Comparison of ENCODE assay signal across 23 cellular contexts in the genomic region with DNA sequence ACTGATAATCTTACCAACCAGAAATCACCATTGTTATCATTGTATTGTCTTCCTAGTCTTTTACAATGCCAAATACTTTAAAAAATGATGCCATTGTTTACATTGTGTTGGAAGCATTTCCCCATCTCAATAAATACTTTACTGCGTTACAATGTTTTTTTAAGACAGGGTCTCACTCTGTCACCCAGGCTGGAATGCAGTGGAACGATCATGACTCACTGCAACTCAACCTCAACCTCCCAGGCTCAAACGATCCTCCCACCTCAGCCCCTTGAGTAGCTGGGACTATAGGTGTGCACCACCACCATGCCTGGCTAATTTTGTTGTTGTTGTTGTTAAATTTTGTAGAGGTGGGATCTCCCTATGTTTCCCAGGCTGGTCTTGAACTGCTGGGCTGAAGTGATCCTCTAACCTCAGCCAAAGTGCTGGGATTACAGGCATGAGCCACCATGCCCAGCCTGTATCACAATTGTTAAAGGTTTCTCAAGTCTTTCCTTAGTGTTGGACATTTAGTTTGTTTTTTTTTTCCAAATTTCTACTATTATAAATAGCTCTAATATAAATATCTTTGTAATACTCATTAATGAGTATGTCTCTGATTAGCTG. TPM values are rescaled to one million over a fixed set of nuclear protein-coding genes. Genes with fewer than 3 reads are reported as not detected.
"Had no signal": no experiment of that assay in that cellular context is flagged by ENCODE, and none has a peak within 500 bp of the region (broad histone marks: within the 10 kb centered on the region; RNA-seq: fewer than 3 reads in every experiment).

No MANE protein-coding gene starts in this region.

- H3K27ac Mint-ChIP-seq: activated naive CD4-positive, alpha-beta T cell treated with anti-CD3 and anti-CD28 coated beads, Interleukin-2, amount 50 U/mL, for 24 hours; brain; effector memory CD8-positive, alpha-beta T cell; naive thymus-derived CD8-positive, alpha-beta T cell; neural progenitor cell; stimulated activated naive CD8-positive, alpha-beta T cell treated with anti-CD3 and anti-CD28 coated beads, Interleukin-15, Interleukin-2, amounts not matched to agents 100 ng/mL and 50 ng/mL, for 24 hours had no signal

- H3K4me3 Mint-ChIP-seq: activated naive CD4-positive, alpha-beta T cell treated with anti-CD3 and anti-CD28 coated beads, Interleukin-2, amount 50 U/mL, for 24 hours; brain; effector memory CD8-positive, alpha-beta T cell; naive thymus-derived CD8-positive, alpha-beta T cell; neural progenitor cell; stimulated activated naive CD8-positive, alpha-beta T cell treated with anti-CD3 and anti-CD28 coated beads, Interleukin-15, Interleukin-2, amounts not matched to agents 100 ng/mL and 50 ng/mL, for 24 hours had no signal

- H3K4me3 ChIP-seq: esophagus muscularis mucosa, gastrocnemius medialis, heart right ventricle, lower lobe of right lung, neural progenitor cell, thyroid gland, upper lobe of right lung had no signal

- H3K27ac ChIP-seq: esophagus muscularis mucosa, gastrocnemius medialis, heart right ventricle, lower lobe of right lung, neural progenitor cell, thyroid gland, upper lobe of right lung, WERI-Rb-1 had no signal

- DNase-seq: activated CD4-positive, alpha-beta T cell treated with anti-CD3 and anti-CD28 coated beads for 1 hour; activated gamma-delta T cell treated with Interleukin-2 at 50 U/mL for 16 hours; activated T-cell treated with anti-CD3 and anti-CD28 coated beads, Interleukin-2, amount 50 U/mL, for 1 hour; anterior cingulate cortex; central memory CD4-positive, alpha-beta T cell; effector memory CD8-positive, alpha-beta T cell; gastrocnemius medialis; heart right ventricle; lower lobe of right lung; naive thymus-derived CD8-positive, alpha-beta T cell; stimulated activated CD4-positive, alpha-beta T cell treated with anti-CD3 and anti-CD28 coated beads, Interleukin-12 subunit alpha, Interleukin-12 subunit beta, amount 100 ng/mL, for 4 hours; substantia nigra; thyroid gland; upper lobe of right lung; WERI-Rb-1 had no signal

- H3K4me1 Mint-ChIP-seq: activated naive CD4-positive, alpha-beta T cell treated with anti-CD3 and anti-CD28 coated beads, Interleukin-2, amount 50 U/mL, for 24 hours; naive thymus-derived CD8-positive, alpha-beta T cell had no signal

- ATAC-seq: effector memory CD8-positive, alpha-beta T cell; gastrocnemius medialis; heart right ventricle; left lobe of liver; lower lobe of right lung; naive thymus-derived CD8-positive, alpha-beta T cell; upper lobe of right lung had no signal

RNA-seq across cellular contexts. Expression of a gene that starts 13.5 kb away (rescaled TPM):
- total RNA-seq: naive thymus-derived CD8-positive, alpha-beta T cell; T-helper 2 cell treated with Interferon-gamma antibody and Interleukin-4, amounts not matched to agents 100 ng/mL and 5 ng/mL, for 36 hours had no signal
- polyA plus RNA-seq: keratinocyte; naive thymus-derived CD8-positive, alpha-beta T cell had no signal

RNA-seq across cellular contexts. Expression of a gene that starts 43.3 kb away (rescaled TPM):
- polyA plus RNA-seq: naive thymus-derived CD8-positive, alpha-beta T cell had no signal
